Comparison of ENCODE assay signal across 1 cellular context in the genomic region with DNA sequence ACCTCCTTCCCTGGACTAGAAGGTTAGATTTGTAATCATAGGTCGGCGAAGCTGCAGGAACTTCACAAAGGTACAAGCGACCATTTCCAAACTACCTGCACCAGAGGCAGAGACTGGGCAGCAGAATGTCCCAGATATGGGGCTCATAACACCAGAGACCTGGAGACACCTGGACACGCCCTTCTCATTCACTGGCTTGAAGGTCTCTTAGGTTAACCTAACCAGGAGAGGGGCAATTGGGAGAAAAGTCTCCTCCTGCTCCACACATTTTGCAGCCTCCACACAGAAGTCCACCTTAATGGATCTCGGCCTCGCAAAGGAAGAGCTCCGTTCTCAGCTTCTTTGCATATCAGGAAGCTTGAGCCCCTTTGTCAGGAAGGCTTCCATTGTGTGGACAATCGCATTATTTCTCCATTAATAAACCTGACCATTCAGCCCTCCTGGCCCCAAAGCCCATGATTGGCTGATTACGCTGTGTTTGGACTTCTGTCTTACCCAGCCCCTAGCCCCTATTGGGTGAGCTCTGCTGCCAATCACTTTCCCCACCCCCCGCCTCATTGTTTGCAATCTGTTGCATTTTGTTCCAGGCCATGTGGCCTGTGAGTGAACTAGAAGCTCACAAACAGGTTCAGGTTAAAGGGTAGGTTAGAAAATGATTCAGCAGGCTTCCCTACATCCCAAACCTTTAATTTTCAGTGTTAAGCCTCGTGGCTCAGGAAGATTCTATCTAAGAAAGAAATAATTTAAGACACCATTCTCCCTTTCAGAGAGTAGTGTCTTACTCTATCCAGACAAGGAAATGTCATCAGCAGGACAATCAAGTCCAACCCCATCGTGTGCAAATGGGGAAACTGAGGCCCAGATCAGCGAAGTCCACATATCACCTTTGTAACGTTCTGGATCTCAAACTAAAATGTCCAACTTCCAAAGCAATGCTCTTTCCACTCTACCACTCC.
TF ChIP-seq lines count a peak whose summit lies in the region.

No MANE protein-coding gene starts in this region.

TF ChIP-seq in WTC11, 78 proteins besides CTCF, POLR2A, EP300 and RAD21 (continued from another document):
- TF ChIP-seq, protein P1, sequence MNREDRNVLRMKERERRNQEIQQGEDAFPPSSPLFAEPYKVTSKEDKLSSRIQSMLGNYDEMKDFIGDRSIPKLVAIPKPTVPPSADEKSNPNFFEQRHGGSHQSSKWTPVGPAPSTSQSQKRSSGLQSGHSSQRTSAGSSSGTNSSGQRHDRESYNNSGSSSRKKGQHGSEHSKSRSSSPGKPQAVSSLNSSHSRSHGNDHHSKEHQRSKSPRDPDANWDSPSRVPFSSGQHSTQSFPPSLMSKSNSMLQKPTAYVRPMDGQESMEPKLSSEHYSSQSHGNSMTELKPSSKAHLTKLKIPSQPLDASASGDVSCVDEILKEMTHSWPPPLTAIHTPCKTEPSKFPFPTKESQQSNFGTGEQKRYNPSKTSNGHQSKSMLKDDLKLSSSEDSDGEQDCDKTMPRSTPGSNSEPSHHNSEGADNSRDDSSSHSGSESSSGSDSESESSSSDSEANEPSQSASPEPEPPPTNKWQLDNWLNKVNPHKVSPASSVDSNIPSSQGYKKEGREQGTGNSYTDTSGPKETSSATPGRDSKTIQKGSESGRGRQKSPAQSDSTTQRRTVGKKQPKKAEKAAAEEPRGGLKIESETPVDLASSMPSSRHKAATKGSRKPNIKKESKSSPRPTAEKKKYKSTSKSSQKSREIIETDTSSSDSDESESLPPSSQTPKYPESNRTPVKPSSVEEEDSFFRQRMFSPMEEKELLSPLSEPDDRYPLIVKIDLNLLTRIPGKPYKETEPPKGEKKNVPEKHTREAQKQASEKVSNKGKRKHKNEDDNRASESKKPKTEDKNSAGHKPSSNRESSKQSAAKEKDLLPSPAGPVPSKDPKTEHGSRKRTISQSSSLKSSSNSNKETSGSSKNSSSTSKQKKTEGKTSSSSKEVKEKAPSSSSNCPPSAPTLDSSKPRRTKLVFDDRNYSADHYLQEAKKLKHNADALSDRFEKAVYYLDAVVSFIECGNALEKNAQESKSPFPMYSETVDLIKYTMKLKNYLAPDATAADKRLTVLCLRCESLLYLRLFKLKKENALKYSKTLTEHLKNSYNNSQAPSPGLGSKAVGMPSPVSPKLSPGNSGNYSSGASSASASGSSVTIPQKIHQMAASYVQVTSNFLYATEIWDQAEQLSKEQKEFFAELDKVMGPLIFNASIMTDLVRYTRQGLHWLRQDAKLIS (CRISPR knock-in tag; IDR thresholded peaks at IDR 0.05; ENCODE audit: borderline replicate concordance): no peak
